Comparison of ENCODE assay signal across 8 cellular contexts in the genomic region with DNA sequence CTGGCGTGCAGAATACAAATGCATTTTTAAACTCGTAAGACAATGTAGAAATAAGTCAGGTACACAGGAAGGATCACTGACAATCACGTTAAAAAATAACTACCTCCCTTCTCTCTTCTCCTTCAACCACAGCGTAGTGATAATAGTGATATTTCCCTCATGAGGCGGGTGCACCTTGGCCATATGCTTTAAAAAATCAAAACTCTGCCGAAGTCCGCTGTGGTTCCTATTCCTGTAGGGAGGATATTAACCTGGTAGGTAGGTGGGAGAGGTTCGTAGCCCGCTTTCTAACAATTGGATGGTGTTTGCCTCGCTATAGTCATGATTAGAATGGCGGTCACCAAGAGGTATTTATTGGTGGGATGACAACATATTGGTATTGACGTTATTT. TPM values are rescaled to one million over a fixed set of nuclear protein-coding genes. Genes with fewer than 3 reads are reported as not detected.
A peak's percentile ranks its signal among the peaks of the same experiment; 100 is the strongest.
DNase-seq lines count a peak whose midpoint lies in the region; ATAC-seq and TF ChIP-seq lines count a peak whose summit lies in the region.

No MANE protein-coding gene starts in this region.

- no peak for TF ChIP-seq RAD21 in IMR-90 (IDR thresholded peaks at IDR 0.05; ENCODE audit: low read length)

- H3K14ac ChIP-seq in IMR-90 (replicated peaks; ENCODE audit: low read depth, low read length) = peak overlapping the region; percentile 78; the same call in 1 of the 2 replicates

- DNase-seq in IMR-90 = no peak
- DNase-seq in choroid plexus epithelial cell (ENCODE audit: low read depth) = no peak
- DNase-seq in naive B cell = no peak
- no peak for DNase-seq in CD1c-positive myeloid dendritic cell (ENCODE audit: extremely low spot score)
- DNase-seq in SKM-1 treated with dmso at 0.1 percent for 144 hours (lab: John Stamatoyannopoulos, UW; ENCODE audit: unreplicated experiment) = no peak

- ATAC-seq in IMR-90 (ENCODE audit: low read depth) = no peak
- ATAC-seq in naive B cell (ENCODE audit: low read depth in 2 of 2) = no peak
- ATAC-seq in GM21423 (IDR thresholded peaks at IDR 0.05; ENCODE audit: unreplicated experiment) = no peak
- no peak for ATAC-seq in GM18520 (IDR thresholded peaks at IDR 0.05; ENCODE audit: unreplicated experiment)

- H3K23ac ChIP-seq in IMR-90 (ENCODE audit: low read depth, low read length) = peak overlapping the region; percentile 97

- H3K9me3 Mint-ChIP-seq in naive B cell = peaks cover 0 to 2% (median 0%) of the 10 kb centered on the region in 7 donors

- no peak overlapping the region for H4K91ac ChIP-seq in IMR-90 (ENCODE audit: insufficient read depth, low read depth, low read length)

- H3K4me1 Mint-ChIP-seq in naive B cell = peaks cover 14% of the 10 kb centered on the region in 3 donors

- no peak overlapping the region for H2AK5ac ChIP-seq in IMR-90 (ENCODE audit: low read depth, low read length)

- H2AK9ac ChIP-seq in IMR-90 (replicated peaks; ENCODE audit: low read depth, low read length, poor library complexity) = no peak overlapping the region

- H3K36me3 ChIP-seq in ACC112 (ENCODE audit: insufficient read depth, low read length) (no peaks in the 10 kb centered on the region), IMR-90 (ENCODE audit: control insufficient read depth, insufficient read depth, low read length) (no peaks in the 10 kb centered on the region)

- 0% methylated on average over 1 of the region's 12 CpGs; no CpG with 5 or more reads in 1 of the 2 experiments for WGBS in IMR-90 (ENCODE audit: extremely low coverage in 2 of 2, insufficient read length in 1 of 2), 2 experiments

- peak overlapping the region; percentile 92 for H3K4me2 ChIP-seq in IMR-90 (ENCODE audit: low read depth, low read length)

- no peaks in the 10 kb centered on the region for H3K9me3 ChIP-seq in IMR-90 (ENCODE audit: control insufficient read depth, insufficient read depth, low read length)

- H2AFZ ChIP-seq in ACC112 (ENCODE audit: low read length, unreplicated experiment) = peak overlapping the region; percentile 91
- H2AFZ ChIP-seq in IMR-90 (replicated peaks; ENCODE audit: low read length, poor library complexity) = peak overlapping the region; percentile 94

- H3K4ac ChIP-seq in IMR-90 (ENCODE audit: low read depth, low read length) = peak overlapping the region; percentile 36; the same call in 1 of the 2 replicates

- in situ Hi-C loops in IMR-90 (cut with MboI; ENCODE audit: low sequenced_read_pairs) = loop anchor here (5.0 kb wide), 2 partner anchors 76 to 579 kb away; no protein-coding TSS in a partner anchor

- H2BK5ac ChIP-seq in IMR-90 (ENCODE audit: low read depth, low read length, poor library complexity, severe bottlenecking) = no peak overlapping the region

- peaks cover 9% of the 10 kb centered on the region for H3K4me1 ChIP-seq in ACC112 (ENCODE audit: control insufficient read depth, insufficient read depth, low read length, unreplicated experiment)
- H3K4me1 ChIP-seq in IMR-90 (ENCODE audit: control insufficient read depth, insufficient read depth, low read length) = peaks cover 9% of the 10 kb centered on the region

- H4K8ac ChIP-seq in IMR-90 (ENCODE audit: low read depth in 2 of 2, low read length in 2 of 2) = peak overlapping the region in 1 of 2 experiments; percentile 50; a peak in 1 of 4 replicates

- H3K27ac ChIP-seq in ACC112 (ENCODE audit: low read depth, low read length) = no peak overlapping the region
- H3K27ac ChIP-seq in IMR-90 (ENCODE audit: insufficient read depth, low read length) = no peak overlapping the region; the same call in 1 of the 2 replicates

- TF ChIP-seq CTCF in IMR-90 (conservative IDR thresholded peaks at IDR 0.05; ENCODE audit: low read depth, low read length) (no peak), choroid plexus epithelial cell (conservative IDR thresholded peaks at IDR 0.05; ENCODE audit: low read depth, low read length) (no peak)

- peak overlapping the region in 1 of 6 donors; percentile 47 for H3K27ac Mint-ChIP-seq in naive B cell

- no peak overlapping the region for H2BK20ac ChIP-seq in IMR-90 (ENCODE audit: low read depth, low read length)

- BruUV-seq in IMR-90 (replicated peaks; lab: Mats Ljungman, UMichigan) = no TSS peak

- H4K5ac ChIP-seq in IMR-90 (ENCODE audit: low read depth, low read length) = peak overlapping the region; percentile 16; the same call in 1 of the 2 replicates

- 0 out of 2 replicates have a peak overlapping the region, but pooled peaks have one; percentile 12 for H3K56ac ChIP-seq in IMR-90 (ENCODE audit: extremely low read depth, insufficient read depth, low read length)

- no peaks in the 10 kb centered on the region for H3K79me2 ChIP-seq in ACC112 (ENCODE audit: control insufficient read depth, insufficient read depth, low read length, unreplicated experiment)

- H2BK120ac ChIP-seq in IMR-90 (ENCODE audit: low read depth, low read length) = peak overlapping the region; percentile 73; the same call in 1 of the 2 replicates

- no peaks in the 10 kb centered on the region for H3K27me3 ChIP-seq in ACC112 (ENCODE audit: insufficient read depth, low read length)
- no peaks in the 10 kb centered on the region for H3K27me3 ChIP-seq in IMR-90 (ENCODE audit: control insufficient read depth, insufficient read depth, low read length)

- CTCF ChIA-PET in IMR-90 (lab: Yijun Ruan, JAX) = interaction anchor here (1.6 kb wide), 1 partner anchor 81 kb away, joined by 6 read pairs; no protein-coding TSS in a partner anchor

- peaks cover 0 to 10% of the 10 kb centered on the region in 2 donors for H3K36me3 Mint-ChIP-seq in naive B cell

- H3K4me3 Mint-ChIP-seq in naive B cell = peak overlapping the region; percentile 61 to 88 (median 77)

- dilution Hi-C loops in IMR-90 (cut with HindIII; ENCODE audit: low sequenced_read_pairs, unreplicated experiment) = no loop called here

- peaks cover 32 to 48% (median 47%) of the 10 kb centered on the region in 3 donors for H3K27me3 Mint-ChIP-seq in naive B cell

- peak overlapping the region; percentile 80; the same call in 1 of the 2 replicates for H3K9ac ChIP-seq in IMR-90 (ENCODE audit: low read depth, low read length)

- no peak overlapping the region for H2BK15ac ChIP-seq in IMR-90 (ENCODE audit: low read depth, low read length)

- no peak for TF ChIP-seq POLR2A in IMR-90 (IDR thresholded peaks at IDR 0.05; ENCODE audit: low read depth, low read length)

- POLR2A ChIA-PET in IMR-90 (lab: Charles Lee; ENCODE audit: unreplicated experiment) = no interaction called here

- H3K79me1 ChIP-seq in IMR-90 (ENCODE audit: low read depth in 1 of 2, low read length in 2 of 2) = peaks cover 6 to 20% of the 10 kb centered on the region in 2 experiments; a peak in 3 of 4 replicates

- H4K20me1 ChIP-seq in IMR-90 (ENCODE audit: insufficient read depth, low read length) = no peaks in the 10 kb centered on the region

- peak overlapping the region; percentile 9; the same call in 1 of the 2 replicates for H3K18ac ChIP-seq in IMR-90 (ENCODE audit: low read depth, low read length)

- intact Hi-C loops in IMR-90 (cut with micrococcal nuclease) = loop anchor here (5.0 kb wide), 2 partner anchors 61 to 584 kb away; no protein-coding TSS in a partner anchor

- peak overlapping the region; percentile 78 for H3K4me3 ChIP-seq in ACC112 (ENCODE audit: low read depth, low read length)
- H3K4me3 ChIP-seq in IMR-90 (ENCODE audit: insufficient read depth, low read depth, low read length) = peak overlapping the region; percentile 97
- peak overlapping the region; percentile 56 for H3K4me3 ChIP-seq in choroid plexus epithelial cell (ENCODE audit: low read depth, low read length)

- H3K9me1 ChIP-seq in IMR-90 (ENCODE audit: insufficient read depth, low read length) = peaks cover 3% of the 10 kb centered on the region; the same call in 1 of the 2 replicates

TF ChIP-seq in IMR-90, 13 proteins besides CTCF, POLR2A, EP300 and RAD21:
- no peak for TF ChIP-seq CHD1 (IDR thresholded peaks at IDR 0.05; ENCODE audit: low read depth, low read length)
- no peak for TF ChIP-seq CEBPB (IDR thresholded peaks at IDR 0.05; ENCODE audit: low read depth, low read length)
- no peak for TF ChIP-seq FOS (IDR thresholded peaks at IDR 0.05; ENCODE audit: low read depth, low read length)
- TF ChIP-seq MAZ (IDR thresholded peaks at IDR 0.05; ENCODE audit: borderline replicate concordance, low read depth, low read length) = no peak
- no peak for TF ChIP-seq BHLHE40 (IDR thresholded peaks at IDR 0.05; ENCODE audit: low read depth, low read length)
- no peak for TF ChIP-seq RFX5 (IDR thresholded peaks at IDR 0.05; ENCODE audit: low read depth, low read length)
- TF ChIP-seq SMC3 (IDR thresholded peaks at IDR 0.05; ENCODE audit: low read depth, low read length) = no peak
- TF ChIP-seq NFE2L2 (IDR thresholded peaks at IDR 0.05; ENCODE audit: low read depth, low read length) = no peak
- no peak for TF ChIP-seq RCOR1 (IDR thresholded peaks at IDR 0.05; ENCODE audit: insufficient replicate concordance, low read length)
- TF ChIP-seq MXI1 (IDR thresholded peaks at IDR 0.05; ENCODE audit: borderline replicate concordance, low read depth, low read length) = no peak
- TF ChIP-seq, protein P1, sequence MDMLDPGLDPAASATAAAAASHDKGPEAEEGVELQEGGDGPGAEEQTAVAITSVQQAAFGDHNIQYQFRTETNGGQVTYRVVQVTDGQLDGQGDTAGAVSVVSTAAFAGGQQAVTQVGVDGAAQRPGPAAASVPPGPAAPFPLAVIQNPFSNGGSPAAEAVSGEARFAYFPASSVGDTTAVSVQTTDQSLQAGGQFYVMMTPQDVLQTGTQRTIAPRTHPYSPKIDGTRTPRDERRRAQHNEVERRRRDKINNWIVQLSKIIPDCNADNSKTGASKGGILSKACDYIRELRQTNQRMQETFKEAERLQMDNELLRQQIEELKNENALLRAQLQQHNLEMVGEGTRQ (IDR thresholded peaks at IDR 0.05; ENCODE audit: low read depth, low read length) = no peak
- TF ChIP-seq, protein P2, sequence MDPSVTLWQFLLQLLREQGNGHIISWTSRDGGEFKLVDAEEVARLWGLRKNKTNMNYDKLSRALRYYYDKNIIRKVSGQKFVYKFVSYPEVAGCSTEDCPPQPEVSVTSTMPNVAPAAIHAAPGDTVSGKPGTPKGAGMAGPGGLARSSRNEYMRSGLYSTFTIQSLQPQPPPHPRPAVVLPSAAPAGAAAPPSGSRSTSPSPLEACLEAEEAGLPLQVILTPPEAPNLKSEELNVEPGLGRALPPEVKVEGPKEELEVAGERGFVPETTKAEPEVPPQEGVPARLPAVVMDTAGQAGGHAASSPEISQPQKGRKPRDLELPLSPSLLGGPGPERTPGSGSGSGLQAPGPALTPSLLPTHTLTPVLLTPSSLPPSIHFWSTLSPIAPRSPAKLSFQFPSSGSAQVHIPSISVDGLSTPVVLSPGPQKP (IDR thresholded peaks at IDR 0.05; ENCODE audit: borderline replicate concordance, low read depth, low read length) = no peak
- no peak for TF ChIP-seq MAFK (IDR thresholded peaks at IDR 0.05; ENCODE audit: low read depth, low read length)
TF ChIP-seq in IMR-90: peak in this region for 0.

RNA-seq across cellular contexts. Expression of a gene that starts 0.7 kb away (rescaled TPM):
- total RNA-seq in IMR-90 (2012; rRNA removed) = 3.0 and 5.0 TPM in 2 replicates
- polyA plus RNA-seq in IMR-90 (2012; rRNA removed) (14.2 and 15.9 TPM in 2 replicates), naive B cell (ENCODE audit: low read depth in 6 of 6) (not detected)
- 6.1 and 10.8 TPM in 2 replicates for polyA plus RNA-seq in IMR-90 (2012; cell fraction: cytosol; rRNA removed)
- polyA plus RNA-seq in IMR-90 (2012; cell fraction: nucleus; rRNA removed; ENCODE audit: low replicate concordance) = 3.0 and 8.9 TPM in 2 replicates
